1 cellular context compared by ENCODE assay signal in the genomic region with DNA sequence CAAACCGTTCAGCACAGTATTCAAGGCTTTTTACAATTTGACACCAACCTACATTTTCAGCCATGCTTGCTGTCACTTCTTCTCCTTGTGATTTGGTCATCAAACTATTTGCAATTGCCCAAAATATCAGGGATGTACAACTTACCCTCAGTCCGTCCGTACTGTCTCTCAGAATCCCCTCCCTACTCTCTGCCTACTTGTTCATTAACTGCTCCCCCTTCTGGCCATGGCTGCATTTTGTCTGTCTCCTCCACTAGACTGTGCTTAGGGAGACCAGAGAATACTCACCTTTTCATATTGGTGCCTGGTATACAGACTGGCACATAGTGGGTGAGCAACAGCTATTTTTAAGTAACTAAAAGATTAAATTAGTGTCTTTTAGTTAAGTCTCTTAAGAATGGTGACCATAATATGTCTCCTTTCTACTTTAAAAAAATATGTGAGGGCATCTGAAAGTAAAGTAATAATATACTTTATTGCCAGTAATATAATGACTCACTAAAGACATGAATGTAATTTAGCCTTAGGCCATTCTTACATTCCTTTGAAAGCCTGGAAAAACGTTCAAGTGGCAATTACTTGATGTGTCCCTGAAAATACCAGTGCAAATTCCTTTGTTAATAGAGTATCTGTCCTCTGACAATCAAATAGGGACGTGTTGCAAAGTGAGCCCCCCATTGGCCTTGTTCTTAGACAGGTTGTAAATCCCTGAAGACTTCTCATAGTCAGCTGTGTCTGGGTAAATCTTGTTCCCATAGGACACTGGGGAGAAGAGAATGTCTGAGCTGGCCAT.
TF ChIP-seq lines count a peak whose summit lies in the region.

No MANE protein-coding gene starts in this region.

TF ChIP-seq in GM23338, 12 proteins besides CTCF, POLR2A, EP300 and RAD21 (continued from another document):
- TF ChIP-seq, protein P1, sequence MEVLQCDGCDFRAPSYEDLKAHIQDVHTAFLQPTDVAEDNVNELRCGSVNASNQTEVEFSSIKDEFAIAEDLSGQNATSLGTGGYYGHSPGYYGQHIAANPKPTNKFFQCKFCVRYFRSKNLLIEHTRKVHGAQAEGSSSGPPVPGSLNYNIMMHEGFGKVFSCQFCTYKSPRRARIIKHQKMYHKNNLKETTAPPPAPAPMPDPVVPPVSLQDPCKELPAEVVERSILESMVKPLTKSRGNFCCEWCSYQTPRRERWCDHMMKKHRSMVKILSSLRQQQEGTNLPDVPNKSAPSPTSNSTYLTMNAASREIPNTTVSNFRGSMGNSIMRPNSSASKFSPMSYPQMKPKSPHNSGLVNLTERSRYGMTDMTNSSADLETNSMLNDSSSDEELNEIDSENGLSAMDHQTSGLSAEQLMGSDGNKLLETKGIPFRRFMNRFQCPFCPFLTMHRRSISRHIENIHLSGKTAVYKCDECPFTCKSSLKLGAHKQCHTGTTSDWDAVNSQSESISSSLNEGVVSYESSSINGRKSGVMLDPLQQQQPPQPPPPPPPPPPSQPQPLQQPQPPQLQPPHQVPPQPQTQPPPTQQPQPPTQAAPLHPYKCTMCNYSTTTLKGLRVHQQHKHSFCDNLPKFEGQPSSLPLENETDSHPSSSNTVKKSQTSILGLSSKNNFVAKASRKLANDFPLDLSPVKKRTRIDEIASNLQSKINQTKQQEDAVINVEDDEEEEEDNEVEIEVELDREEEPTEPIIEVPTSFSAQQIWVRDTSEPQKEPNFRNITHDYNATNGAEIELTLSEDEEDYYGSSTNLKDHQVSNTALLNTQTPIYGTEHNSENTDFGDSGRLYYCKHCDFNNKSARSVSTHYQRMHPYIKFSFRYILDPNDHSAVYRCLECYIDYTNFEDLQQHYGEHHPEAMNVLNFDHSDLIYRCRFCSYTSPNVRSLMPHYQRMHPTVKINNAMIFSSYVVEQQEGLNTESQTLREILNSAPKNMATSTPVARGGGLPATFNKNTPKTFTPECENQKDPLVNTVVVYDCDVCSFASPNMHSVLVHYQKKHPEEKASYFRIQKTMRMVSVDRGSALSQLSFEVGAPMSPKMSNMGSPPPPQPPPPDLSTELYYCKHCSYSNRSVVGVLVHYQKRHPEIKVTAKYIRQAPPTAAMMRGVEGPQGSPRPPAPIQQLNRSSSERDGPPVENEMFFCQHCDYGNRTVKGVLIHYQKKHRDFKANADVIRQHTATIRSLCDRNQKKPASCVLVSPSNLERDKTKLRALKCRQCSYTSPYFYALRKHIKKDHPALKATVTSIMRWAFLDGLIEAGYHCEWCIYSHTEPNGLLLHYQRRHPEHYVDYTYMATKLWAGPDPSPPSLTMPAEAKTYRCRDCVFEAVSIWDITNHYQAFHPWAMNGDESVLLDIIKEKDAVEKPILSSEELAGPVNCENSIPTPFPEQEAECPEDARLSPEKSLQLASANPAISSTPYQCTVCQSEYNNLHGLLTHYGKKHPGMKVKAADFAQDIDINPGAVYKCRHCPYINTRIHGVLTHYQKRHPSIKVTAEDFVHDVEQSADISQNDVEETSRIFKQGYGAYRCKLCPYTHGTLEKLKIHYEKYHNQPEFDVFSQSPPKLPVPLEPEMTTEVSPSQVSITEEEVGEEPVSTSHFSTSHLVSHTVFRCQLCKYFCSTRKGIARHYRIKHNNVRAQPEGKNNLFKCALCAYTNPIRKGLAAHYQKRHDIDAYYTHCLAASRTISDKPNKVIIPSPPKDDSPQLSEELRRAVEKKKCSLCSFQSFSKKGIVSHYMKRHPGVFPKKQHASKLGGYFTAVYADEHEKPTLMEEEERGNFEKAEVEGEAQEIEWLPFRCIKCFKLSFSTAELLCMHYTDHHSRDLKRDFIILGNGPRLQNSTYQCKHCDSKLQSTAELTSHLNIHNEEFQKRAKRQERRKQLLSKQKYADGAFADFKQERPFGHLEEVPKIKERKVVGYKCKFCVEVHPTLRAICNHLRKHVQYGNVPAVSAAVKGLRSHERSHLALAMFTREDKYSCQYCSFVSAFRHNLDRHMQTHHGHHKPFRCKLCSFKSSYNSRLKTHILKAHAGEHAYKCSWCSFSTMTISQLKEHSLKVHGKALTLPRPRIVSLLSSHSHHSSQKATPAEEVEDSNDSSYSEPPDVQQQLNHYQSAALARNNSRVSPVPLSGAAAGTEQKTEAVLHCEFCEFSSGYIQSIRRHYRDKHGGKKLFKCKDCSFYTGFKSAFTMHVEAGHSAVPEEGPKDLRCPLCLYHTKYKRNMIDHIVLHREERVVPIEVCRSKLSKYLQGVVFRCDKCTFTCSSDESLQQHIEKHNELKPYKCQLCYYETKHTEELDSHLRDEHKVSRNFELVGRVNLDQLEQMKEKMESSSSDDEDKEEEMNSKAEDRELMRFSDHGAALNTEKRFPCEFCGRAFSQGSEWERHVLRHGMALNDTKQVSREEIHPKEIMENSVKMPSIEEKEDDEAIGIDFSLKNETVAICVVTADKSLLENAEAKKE (CRISPR knock-in tag; IDR thresholded peaks at IDR 0.05): no peak
- TF ChIP-seq CREB1 (CRISPR knock-in tag; IDR thresholded peaks at IDR 0.05; ENCODE audit: low read depth) (no peak), ZNF114 (CRISPR knock-in tag; IDR thresholded peaks at IDR 0.05) (no peak), EZH2phosphoT487 (IDR thresholded peaks at IDR 0.05; ENCODE audit: unreplicated experiment) (no peak)
- TF ChIP-seq, protein P2, sequence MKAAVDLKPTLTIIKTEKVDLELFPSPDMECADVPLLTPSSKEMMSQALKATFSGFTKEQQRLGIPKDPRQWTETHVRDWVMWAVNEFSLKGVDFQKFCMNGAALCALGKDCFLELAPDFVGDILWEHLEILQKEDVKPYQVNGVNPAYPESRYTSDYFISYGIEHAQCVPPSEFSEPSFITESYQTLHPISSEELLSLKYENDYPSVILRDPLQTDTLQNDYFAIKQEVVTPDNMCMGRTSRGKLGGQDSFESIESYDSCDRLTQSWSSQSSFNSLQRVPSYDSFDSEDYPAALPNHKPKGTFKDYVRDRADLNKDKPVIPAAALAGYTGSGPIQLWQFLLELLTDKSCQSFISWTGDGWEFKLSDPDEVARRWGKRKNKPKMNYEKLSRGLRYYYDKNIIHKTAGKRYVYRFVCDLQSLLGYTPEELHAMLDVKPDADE (IDR thresholded peaks at IDR 0.05): no peak
TF ChIP-seq in GM23338: peak in this region for 0.
